Comparison of ENCODE assay signal across 8 cellular contexts in the genomic region with DNA sequence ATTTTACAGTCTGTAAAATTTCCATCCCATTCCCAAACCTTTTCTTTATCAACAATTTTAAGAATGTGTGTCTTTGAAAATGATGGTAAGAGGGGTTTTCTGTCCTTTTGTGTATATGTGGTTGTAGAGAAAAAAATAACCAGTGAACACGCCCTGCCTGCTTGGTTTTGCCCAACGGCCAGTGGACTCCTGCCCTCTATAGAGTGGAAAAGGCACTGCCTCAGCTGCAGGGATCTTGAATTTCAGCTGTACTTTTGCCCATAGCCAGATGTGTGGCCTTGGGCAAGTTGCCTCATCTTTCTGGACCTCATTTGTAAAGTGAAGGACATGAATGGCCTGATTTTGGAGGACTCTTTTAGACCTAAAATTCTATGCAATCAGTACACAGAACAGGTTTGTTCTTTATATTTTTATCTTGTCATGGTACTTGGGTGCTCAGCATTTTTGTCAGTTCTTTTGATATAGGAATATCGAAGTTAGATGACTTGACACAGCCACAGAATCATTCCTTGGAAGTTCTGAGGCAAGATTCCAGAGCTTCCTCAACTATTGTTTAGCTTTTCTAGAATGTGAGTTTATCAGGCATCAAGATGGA.
DNase-seq lines count a peak whose midpoint lies in the region; ATAC-seq and TF ChIP-seq lines count a peak whose summit lies in the region.

No MANE protein-coding gene starts in this region.

- in situ Hi-C loops in GM23248 (cut with MboI), result no loop called here

- peaks cover 17% of the 10 kb centered on the region; the same call in 1 of the 2 replicates for H3K4me1 ChIP-seq in GM23248 (ENCODE audit: insufficient read depth)
- H3K4me1 ChIP-seq in PC-9 (replicated peaks; ENCODE audit: insufficient read depth), result peaks cover 6% of the 10 kb centered on the region

- H4K20me1 ChIP-seq in GM23248 (ENCODE audit: insufficient read depth) (no peaks in the 10 kb centered on the region), PC-9 (ENCODE audit: insufficient read depth) (no peaks in the 10 kb centered on the region)

- intact Hi-C loops in PC-9 (cut with micrococcal nuclease; ENCODE audit: unreplicated experiment), result no loop called here

- H3K4me2 ChIP-seq in GM23248 (ENCODE audit: unreplicated experiment), result no peak overlapping the region
- no peak overlapping the region for H3K4me2 ChIP-seq in PC-9

- 25 to 32% methylated on average over 3 of the region's 3 CpGs for WGBS in GM23248 (ENCODE audit: low coverage in 1 of 2, low lambda C conversion rate in 2 of 2, missing lambda C conversion rate in 2 of 2), 2 experiments

- H3K36me3 ChIP-seq in GM23248 (ENCODE audit: low read depth), result no peaks in the 10 kb centered on the region
- no peaks in the 10 kb centered on the region; the same call in 1 of the 2 replicates for H3K36me3 ChIP-seq in PC-9 (ENCODE audit: low read depth)

- POLR2A ChIA-PET in PC-9 (lab: Charles Lee; ENCODE audit: unreplicated experiment), result no interaction called here

- peaks cover 7% of the 10 kb centered on the region; the same call in 1 of the 2 replicates for H3F3A ChIP-seq in GM23248 (ENCODE audit: insufficient read depth)
- H3F3A ChIP-seq in PC-9 (ENCODE audit: insufficient read depth, low read depth), result no peaks in the 10 kb centered on the region

- no TSS peak for BruUV-seq in PC-9 (replicated peaks; lab: Mats Ljungman, UMichigan)

- H3K9me2 ChIP-seq in GM23248 (ENCODE audit: insufficient read depth) (no peaks in the 10 kb centered on the region), PC-9 (ENCODE audit: insufficient read depth) (no peaks in the 10 kb centered on the region)

- DNase-seq in D341Med (ENCODE audit: low spot score) (peak; percentile 65), GM23248 (peak; percentile 85), PC-9 (no peak), fibroblast of gingiva (ENCODE audit: low read depth) (peak; percentile 90), renal cortical epithelial cell (ENCODE audit: low read depth) (peak; percentile 56), NCI-H187 (lab: John Stamatoyannopoulos, UW) (no peak), NCI-H446 (lab: John Stamatoyannopoulos, UW) (no peak)

- no peaks in the 10 kb centered on the region for H3K27me3 ChIP-seq in GM23248 (replicated peaks; ENCODE audit: insufficient read depth)
- H3K27me3 ChIP-seq in PC-9 (ENCODE audit: insufficient read depth, low read depth), result no peaks in the 10 kb centered on the region

- H3K9ac ChIP-seq in GM23248, result no peak overlapping the region

- H2AFZ ChIP-seq in GM23248, result no peak overlapping the region
- no peak overlapping the region for H2AFZ ChIP-seq in PC-9

- H3K79me2 ChIP-seq in GM23248 (ENCODE audit: insufficient read depth), result no peaks in the 10 kb centered on the region
- H3K79me2 ChIP-seq in PC-9 (ENCODE audit: low read depth), result no peaks in the 10 kb centered on the region

- H3K27ac ChIP-seq in GM23248 (no peak overlapping the region), PC-9 (no peak overlapping the region)

- H3K4me3 ChIP-seq in GM23248 (no peak overlapping the region), PC-9 (no peak overlapping the region)

- peak; percentile 52 for TF ChIP-seq CTCF in PC-9 (conservative IDR thresholded peaks at IDR 0.05)

- no peaks in the 10 kb centered on the region for H3K9me3 ChIP-seq in GM23248 (ENCODE audit: low read depth)
- no peaks in the 10 kb centered on the region for H3K9me3 ChIP-seq in PC-9 (ENCODE audit: insufficient read depth, low read depth)

- CTCF ChIA-PET in PC-9 (lab: Charles Lee), result no interaction called here

- ATAC-seq in GM21619 (IDR thresholded peaks at IDR 0.05; ENCODE audit: unreplicated experiment), result no peak

Comparison
In these comparisons a context has a peak if more than half of its experiments do, and no peak if none do; other contexts are left out.
1. DNase-seq: peak in D341Med (single experiment), GM23248 (single experiment), fibroblast of gingiva (single experiment) and renal cortical epithelial cell (single experiment); none in PC-9 (0 of 2), NCI-H187 (0 of 2) and NCI-H446 (0 of 2).